8 cellular contexts compared by ENCODE assay signal in genomic region chr6:160930547-160931377, GRCh38.
DNase-seq lines count a peak whose midpoint lies in the region; ATAC-seq and TF ChIP-seq lines count a peak whose summit lies in the region.

No MANE protein-coding gene starts in this region.

- H3K4me2 ChIP-seq in DOHH2 (ENCODE audit: low read length) (no peak overlapping the region), hepatocyte (peak overlapping the region; percentile 92)

- H3F3A ChIP-seq in DOHH2 (ENCODE audit: control insufficient read depth, insufficient read depth) = no peaks in the 10 kb centered on the region

- H3K79me2 ChIP-seq in DOHH2 (ENCODE audit: control insufficient read depth, low read length) (no peaks in the 10 kb centered on the region), hepatocyte (no peaks in the 10 kb centered on the region)

- peak; percentile 90 for TF ChIP-seq CTCF in DOHH2 (IDR thresholded peaks at IDR 0.05; ENCODE audit: low read depth, low read length, poor library complexity, severe bottlenecking)
- peak; percentile 71 for TF ChIP-seq CTCF in astrocyte of the cerebellum (IDR thresholded peaks at IDR 0.05; ENCODE audit: low read depth, low read length, missing control alignments)
- peak; percentile 99 for TF ChIP-seq CTCF in hepatocyte (IDR thresholded peaks at IDR 0.05; ENCODE audit: poor library complexity)

- no peaks in the 10 kb centered on the region for H4K20me1 ChIP-seq in DOHH2 (ENCODE audit: control insufficient read depth, insufficient read depth, low read depth, low read length)
- no peaks in the 10 kb centered on the region for H4K20me1 ChIP-seq in hepatocyte (ENCODE audit: insufficient read depth, poor library complexity, severe bottlenecking)

- H3K4me3 ChIP-seq in DOHH2 (ENCODE audit: low read length) (no peak overlapping the region), astrocyte of the cerebellum (ENCODE audit: low read depth, low read length) (peak overlapping the region; percentile 51), hepatocyte (peak overlapping the region; percentile 36)

- in situ Hi-C loops in KBM-7 (cut with MboI; ENCODE audit: low pct_unique_long_range_greater_than_20kb, low sequenced_read_pairs) = loop anchor here (25.0 kb wide), 1 partner anchor 432 kb away; no protein-coding TSS in a partner anchor
- in situ Hi-C loops in astrocyte of the cerebellum (cut with HindIII; ENCODE audit: low sequenced_read_pairs) = loop anchor here (5.0 to 10.0 kb wide), 2 partner anchors 87 to 324 kb away; no protein-coding TSS in a partner anchor

- DNase-seq in KBM-7 (peak; percentile 70), T-helper 2 cell (peak; percentile 21 to 41 (median 35)), astrocyte of the cerebellum (ENCODE audit: low read depth) (peak; percentile 64), hepatocyte (ENCODE audit: low spot score) (peak; percentile 88), renal cortical epithelial cell (ENCODE audit: low read depth) (peak; percentile 58), NOMO-1 treated with DMSO at 0.1 percent for 48 hours (lab: John Stamatoyannopoulos, UW; ENCODE audit: unreplicated experiment) (no peak)

- peak; percentile 89 for ATAC-seq in GM21723 (IDR thresholded peaks at IDR 0.05; ENCODE audit: unreplicated experiment)

- H3K4me1 ChIP-seq in DOHH2 (ENCODE audit: control insufficient read depth, low read length) (no peaks in the 10 kb centered on the region), hepatocyte (ENCODE audit: insufficient read depth) (no peaks in the 10 kb centered on the region)

- H3K36me3 ChIP-seq in DOHH2 (ENCODE audit: control insufficient read depth, low read length) = no peaks in the 10 kb centered on the region
- no peaks in the 10 kb centered on the region for H3K36me3 ChIP-seq in hepatocyte (replicated peaks; ENCODE audit: insufficient read depth, low read depth)

- peak overlapping the region; percentile 67 for H2AFZ ChIP-seq in hepatocyte

- H3K27me3 ChIP-seq in DOHH2 (ENCODE audit: control insufficient read depth, low read length) = peaks cover 20% of the 10 kb centered on the region
- H3K27me3 ChIP-seq in hepatocyte = peaks cover 2% of the 10 kb centered on the region

- H3K9me2 ChIP-seq in DOHH2 (replicated peaks; ENCODE audit: control insufficient read depth, low read length) (no peaks in the 10 kb centered on the region), hepatocyte (replicated peaks; ENCODE audit: insufficient read depth) (no peaks in the 10 kb centered on the region)

- H3K9me3 ChIP-seq in DOHH2 (ENCODE audit: control insufficient read depth, insufficient read depth, low read length) (no peaks in the 10 kb centered on the region), hepatocyte (ENCODE audit: low read depth) (no peaks in the 10 kb centered on the region)

- H3K27ac ChIP-seq in DOHH2 (ENCODE audit: low read depth, low read length) (no peak overlapping the region), hepatocyte (peak overlapping the region; percentile 39)

- WGBS in hepatocyte (ENCODE audit: low lambda C conversion rate, missing lambda C conversion rate) = 8% methylated on average over 32 of the region's 50 CpGs
